In the genomic region with DNA sequence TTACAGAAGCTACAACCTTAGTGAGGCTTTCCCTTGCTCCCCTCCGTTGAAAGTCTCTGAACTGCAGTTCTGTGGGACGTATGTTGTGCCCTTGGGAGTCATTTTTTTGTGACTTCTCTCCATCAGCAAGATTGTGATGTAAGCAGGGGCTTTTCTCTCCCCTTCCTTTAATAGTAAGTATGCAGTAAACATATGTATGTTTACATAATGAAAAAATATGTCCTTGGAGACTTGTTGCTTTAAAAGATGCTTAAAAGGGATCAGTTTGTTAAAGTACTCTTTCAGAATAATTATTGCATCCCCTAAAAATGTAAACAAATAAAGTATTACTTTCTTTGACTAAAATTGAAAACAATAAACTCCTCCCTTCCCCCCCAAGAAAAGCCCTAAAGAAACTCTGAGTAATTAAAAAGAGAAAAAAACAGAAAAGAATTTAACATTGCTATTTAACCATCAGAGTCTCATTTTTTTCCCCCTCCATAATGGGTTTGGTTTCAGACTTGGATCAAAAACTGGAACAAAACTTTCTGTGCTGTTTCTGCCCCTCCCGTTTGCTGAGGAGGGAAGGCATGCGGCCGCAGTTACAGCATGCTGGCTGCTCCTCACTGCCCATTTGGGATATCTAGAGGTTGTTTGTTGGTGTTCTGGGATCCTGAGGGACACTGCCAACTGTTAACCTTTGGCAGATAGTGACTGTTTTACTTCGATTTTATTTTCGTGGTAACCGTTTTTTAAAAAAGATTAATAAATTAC, we compare ENCODE assay signal across 12 cellular contexts. TPM values are rescaled to one million over a fixed set of nuclear protein-coding genes. Genes with fewer than 3 reads are reported as not detected.
DNase-seq lines count a peak whose midpoint lies in the region; FAIRE-seq and TF ChIP-seq lines count a peak whose summit lies in the region.
"Had no signal": no experiment of that assay in that cellular context is flagged by ENCODE, and none has a peak within 500 bp of the region (broad histone marks: within the 10 kb centered on the region; RNA-seq: fewer than 3 reads in every experiment).

No MANE protein-coding gene starts in this region.

- no peak overlapping the region for H3K4me3 ChIP-seq in MG63
- peak overlapping the region; percentile 40 to 49 (median 42) for H3K4me3 ChIP-seq in esophagus muscularis mucosa
- H3K4me3 ChIP-seq in mesodermal cell (ENCODE audit: extremely low read depth, insufficient read depth, low read length, poor library complexity, severe bottlenecking): no peak overlapping the region
- no peak overlapping the region for H3K4me3 ChIP-seq in testis

- H3K36me3 ChIP-seq in MG63 (peaks cover 19% of the 10 kb centered on the region), esophagus muscularis mucosa (no peaks in the 10 kb centered on the region), mesodermal cell (ENCODE audit: control insufficient read depth, insufficient read depth, low read length) (no peaks in the 10 kb centered on the region), testis (ENCODE audit: low read depth, missing control alignments) (no peaks in the 10 kb centered on the region)

- TF ChIP-seq CTCF in esophagus muscularis mucosa (IDR thresholded peaks at IDR 0.05): no peak
- no peak for TF ChIP-seq CTCF in testis (IDR thresholded peaks at IDR 0.05)

- DNase-seq in MG63: peak; percentile 49
- DNase-seq in esophagus muscularis mucosa (ENCODE audit: extremely low spot score): no peak
- peak; percentile 49 for DNase-seq in testis
- DNase-seq in stimulated activated CD4-positive, alpha-beta T cell treated with anti-CD3 and anti-CD28 coated beads, Interleukin-4, amount 100 ng/mL, for 1 hour: no peak
- DNase-seq in GM19239 (ENCODE audit: insufficient read length, low spot score): no peak
- no peak for DNase-seq in COLO668 (lab: John Stamatoyannopoulos, UW; ENCODE audit: unreplicated experiment)
- no peak for DNase-seq in H4 (ENCODE audit: low spot score)
- DNase-seq: foreskin melanocyte, NCI-H2107 had no signal

- H3K9me3 ChIP-seq in MG63 (no peaks in the 10 kb centered on the region), esophagus muscularis mucosa (no peaks in the 10 kb centered on the region), mesodermal cell (ENCODE audit: control insufficient read depth, low read length) (no peaks in the 10 kb centered on the region), testis (no peaks in the 10 kb centered on the region)

- TF ChIP-seq EP300 in esophagus muscularis mucosa (IDR thresholded peaks at IDR 0.05): no peak

- intact Hi-C loops in esophagus muscularis mucosa (cut with DNase I) (loop anchor here (5.0 kb wide), 1 partner anchor 36 kb away; no protein-coding TSS in a partner anchor), testis (cut with DNase I; ENCODE audit: low total_unique reads) (no loop called here)

- peak overlapping the region; percentile 89 to 92 (median 90) for H3K27ac ChIP-seq in esophagus muscularis mucosa (replicated peaks in 1 of 4)
- H3K27ac ChIP-seq in mesodermal cell (ENCODE audit: low read depth, low read length, severe bottlenecking): peak overlapping the region; percentile 0
- peak overlapping the region; percentile 36 to 79 for H3K27ac ChIP-seq in testis

- H3K4me1 ChIP-seq in esophagus muscularis mucosa (peaks cover 75 to 93% (median 92%) of the 10 kb centered on the region in 4 donors), mesodermal cell (ENCODE audit: control insufficient read depth, insufficient read depth, low read length, poor library complexity, severe bottlenecking) (peaks cover 83% of the 10 kb centered on the region), testis (peaks cover 24% of the 10 kb centered on the region)

- no peak for TF ChIP-seq POLR2A in esophagus muscularis mucosa (IDR thresholded peaks at IDR 0.05; ENCODE audit: low read depth)
- no peak for TF ChIP-seq POLR2A in testis (IDR thresholded peaks at IDR 0.05)

- WGBS in esophagus muscularis mucosa: 30% methylated on average over 8 of the region's 8 CpGs
- WGBS in mesodermal cell (ENCODE audit: insufficient coverage in 2 of 2), 2 experiments: 67 to 80% methylated on average over 4 to 8 of the region's 8 CpGs
- 25% methylated on average over 8 of the region's 8 CpGs for WGBS in testis, 2 donors

- H3K27me3 ChIP-seq in MG63 (no peaks in the 10 kb centered on the region), esophagus muscularis mucosa (no peaks in the 10 kb centered on the region), testis (no peaks in the 10 kb centered on the region)

- FAIRE-seq in GM19239 (lab: Jason Lieb, UNC): no peak
- FAIRE-seq: bronchial epithelial cell, GM18507 had no signal

RNA-seq across cellular contexts. Expression of gene TRIO, which starts 40.2 kb away (rescaled TPM):
- total RNA-seq in MG63 (2014; rRNA removed; shearing (Covaris generic); ENCODE audit: low replicate concordance): 123 and 124 TPM in 2 replicates
- total RNA-seq in esophagus muscularis mucosa: 100 to 1,000 TPM; 112 to 155 (median 145) TPM
- 49.7 TPM for polyA plus RNA-seq in mesodermal cell (2013, experiment 1 of 2)
- 42.9 TPM for polyA plus RNA-seq in mesodermal cell (2013, experiment 2 of 2)
- total RNA-seq in testis: 100 to 1,000 TPM; 249 to 295 TPM
- polyA plus RNA-seq in testis (ENCODE audit: insufficient read depth, low read depth, low replicate concordance): 47.2 TPM
- 38.2 and 50.9 TPM in 2 replicates for total RNA-seq in H4 (2014; rRNA removed; shearing (Covaris generic))

Comparison
In these comparisons a context has a peak if more than half of its experiments do, and no peak if none do; other contexts are left out.
1. DNase-seq: peak in MG63 (single experiment) and testis (single experiment); none in esophagus muscularis mucosa (single experiment), stimulated activated CD4-positive, alpha-beta T cell treated with anti-CD3 and anti-CD28 coated beads, Interleukin-4, amount 100 ng/mL, for 1 hour (single experiment), GM19239 (single experiment), COLO668 (single experiment) and H4 (single experiment).
2. H3K4me3 ChIP-seq: peak in esophagus muscularis mucosa (4 of 4); none in MG63 (single experiment), mesodermal cell (single experiment) and testis (0 of 2).
3. H3K27ac ChIP-seq: peak in every context shown above with its lines; median percentile 90 in esophagus muscularis mucosa; 58 in testis; 0 in mesodermal cell.